23 cellular contexts compared by ENCODE assay signal in the genomic region with DNA sequence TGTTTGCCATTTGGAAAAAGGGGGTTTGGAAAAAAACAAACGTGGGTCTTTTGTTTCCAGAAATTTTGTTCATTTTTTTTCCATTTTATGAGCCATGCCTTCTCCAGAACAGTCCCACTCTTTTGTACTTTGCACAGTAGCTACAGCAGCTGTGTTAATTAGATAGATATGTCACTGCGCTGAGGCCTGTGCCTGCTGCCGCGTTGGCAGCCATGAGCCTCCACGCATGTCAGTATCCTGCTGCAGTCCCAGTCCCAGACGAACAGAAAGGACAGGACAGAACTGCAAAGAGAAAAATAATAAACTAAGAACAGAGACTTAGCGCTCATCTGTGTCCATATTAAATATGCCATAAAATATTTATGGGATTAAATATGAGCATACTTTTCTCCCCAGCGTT.
"Had no signal": no experiment of that assay in that cellular context is flagged by ENCODE, and none has a peak within 500 bp of the region (broad histone marks: within the 10 kb centered on the region; RNA-seq: fewer than 3 reads in every experiment).

No MANE protein-coding gene starts in this region.

- ATAC-seq: activated CD4-positive, alpha-beta T cell treated with anti-CD3 and anti-CD28 coated beads for 36 hours; activated CD8-positive, alpha-beta memory T cell treated with anti-CD3 and anti-CD28 coated beads, Interleukin-2, amount 10 ng/mL, durations not matched to agents 7 days and 5 days; activated CD8-positive, alpha-beta T cell treated with anti-CD3 and anti-CD28 coated beads, Interleukin-2, amount 10 ng/mL, durations not matched to agents 7 days and 5 days; esophagus mucosa had no signal

- H3K27me3 ChIP-seq: brain microvascular endothelial cell, dorsolateral prefrontal cortex had no signal

- H3K27ac ChIP-seq: brain microvascular endothelial cell, coronary artery, dorsolateral prefrontal cortex had no signal

- DNase-seq: activated CD4-positive, alpha-beta memory T cell treated with anti-CD3 and anti-CD28 coated beads for 36 hours; activated CD4-positive, alpha-beta T cell treated with anti-CD3 and anti-CD28 coated beads for 36 hours; activated CD4-positive, alpha-beta T cell treated with anti-CD3 and anti-CD28 coated beads, Interleukin-2, amount 10 ng/mL, durations not matched to agents 24 days and 14 days; activated CD4-positive, CD25-positive, alpha-beta regulatory T cell; activated CD4-positive, CD25-positive, alpha-beta regulatory T cell treated with anti-CD3 and anti-CD28 coated beads, Interleukin-2, amount 50 U/mL, for 72 hours; activated CD8-positive, alpha-beta memory T cell treated with anti-CD3 and anti-CD28 coated beads, Interleukin-2, amount 10 ng/mL, durations not matched to agents 7 days and 5 days; activated CD8-positive, alpha-beta memory T cell treated with anti-CD3 and anti-CD28 coated beads, Interleukin-2, amount 50 U/mL, for 4 hours; activated CD8-positive, alpha-beta T cell treated with anti-CD3 and anti-CD28 coated beads, Interleukin-2, amount 10 ng/mL, durations not matched to agents 7 days and 5 days; activated effector memory CD4-positive, alpha-beta T cell treated with anti-CD3 and anti-CD28 coated beads, Interleukin-2, amount 50 U/mL, for 16 hours; activated naive CD4-positive, alpha-beta T cell treated with anti-CD3 and anti-CD28 coated beads for 36 hours; activated naive CD8-positive, alpha-beta T cell treated with anti-CD3 and anti-CD28 coated beads, Interleukin-2, amount 10 ng/mL, durations not matched to agents 7 days and 5 days; activated T-cell treated with anti-CD3 and anti-CD28 coated beads, Interleukin-2, amount 50 U/mL, for 1 hour; activated T-cell treated with anti-CD3 and anti-CD28 coated beads, Interleukin-2, amount 50 U/mL, for 48 hours; amniotic stem cell; anterior cingulate cortex; brain microvascular endothelial cell; dorsolateral prefrontal cortex; effector memory CD4-positive, alpha-beta T cell; endodermal cell; foreskin fibroblast; T-helper 2 cell had no signal

- H3K4me3 ChIP-seq: coronary artery, dorsolateral prefrontal cortex had no signal

- H3K36me3 ChIP-seq: brain microvascular endothelial cell had no signal
